1 cellular context compared by ENCODE assay signal in the genomic region with DNA sequence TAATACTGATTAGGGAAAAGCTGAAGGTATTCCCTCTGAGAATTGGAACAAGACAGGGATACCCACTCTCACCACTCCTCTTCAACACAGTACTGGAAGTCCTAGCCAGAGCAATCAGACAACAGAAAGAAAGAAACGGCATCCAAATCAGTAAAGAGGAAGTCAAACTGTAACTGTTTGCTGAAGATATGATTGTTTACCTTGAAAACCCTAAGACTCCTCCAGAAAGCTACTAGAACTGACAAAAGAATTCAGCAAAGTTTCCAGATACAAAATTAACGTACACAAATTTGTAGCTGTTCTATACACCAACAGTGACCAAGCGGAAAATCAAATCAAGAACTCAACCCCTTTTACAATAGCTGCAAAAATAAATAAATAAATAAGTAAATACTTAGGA.
TF ChIP-seq lines count a peak whose summit lies in the region.

No MANE protein-coding gene starts in this region.

TF ChIP-seq in K562, 482 proteins besides CTCF, POLR2A, EP300 and RAD21 (continued from another document and continues in another):
- TF ChIP-seq KDM2B (CRISPR knock-in tag; IDR thresholded peaks at IDR 0.05) (no peak), SUPT5H (IDR thresholded peaks at IDR 0.05) (no peak), PURB (CRISPR knock-in tag; IDR thresholded peaks at IDR 0.05; ENCODE audit: low read depth) (no peak), ELF2 (CRISPR knock-in tag; IDR thresholded peaks at IDR 0.05) (no peak), CHD4 (IDR thresholded peaks at IDR 0.05; ENCODE audit: insufficient read depth, insufficient replicate concordance, low read depth, low read length, poor library complexity, severe bottlenecking) (no peak), BDP1 (IDR thresholded peaks at IDR 0.05; ENCODE audit: insufficient read depth, insufficient read length) (no peak), SMAD2 (IDR thresholded peaks at IDR 0.05; ENCODE audit: low read depth, low read length) (no peak), SETDB1 (IDR thresholded peaks at IDR 0.05; ENCODE audit: low read length) (no peak), EGR1 (conservative IDR thresholded peaks at IDR 0.05) (no peak), NCOA6 (IDR thresholded peaks at IDR 0.05) (no peak), POLR3G (IDR thresholded peaks at IDR 0.05; ENCODE audit: extremely low read depth, insufficient read length, insufficient replicate concordance) (no peak), DNMT1 (IDR thresholded peaks at IDR 0.05) (no peak), MEF2A (IDR thresholded peaks at IDR 0.05; ENCODE audit: control insufficient read depth, low read depth, low read length) (no peak), ZSCAN29 (IDR thresholded peaks at IDR 0.05) (no peak), STAT5B (CRISPR knock-in tag; IDR thresholded peaks at IDR 0.05) (no peak), FUS (optimal IDR thresholded peaks at IDR 0.05; ENCODE audit: low read depth, low read length) (no peak), RNF2 (IDR thresholded peaks at IDR 0.05) (no peak), HSF4 (CRISPR knock-in tag; IDR thresholded peaks at IDR 0.05; ENCODE audit: borderline replicate concordance) (no peak), BHLHE40 (IDR thresholded peaks at IDR 0.05; ENCODE audit: low read length) (no peak), ZNF583 (CRISPR knock-in tag; IDR thresholded peaks at IDR 0.05) (no peak), BRF1 (IDR thresholded peaks at IDR 0.05; ENCODE audit: borderline replicate concordance, extremely low read depth, insufficient read length) (no peak), MBD2 (IDR thresholded peaks at IDR 0.05; ENCODE audit: borderline replicate concordance, low read depth) (no peak), PML (IDR thresholded peaks at IDR 0.05; ENCODE audit: low read length) (no peak), MED1 (CRISPR knock-in tag; IDR thresholded peaks at IDR 0.05; ENCODE audit: borderline replicate concordance) (no peak), SMARCA4 (IDR thresholded peaks at IDR 0.05) (peak; percentile 87), RBM22 (IDR thresholded peaks at IDR 0.05; ENCODE audit: low read depth, low read length, poor library complexity, severe bottlenecking) (no peak), ERF (CRISPR knock-in tag; IDR thresholded peaks at IDR 0.05) (no peak), NFIX (CRISPR knock-in tag; IDR thresholded peaks at IDR 0.05; ENCODE audit: low read depth) (no peak), HEY1 (CRISPR knock-in tag; IDR thresholded peaks at IDR 0.05; ENCODE audit: borderline replicate concordance) (no peak), CTBP1 (IDR thresholded peaks at IDR 0.05; ENCODE audit: borderline replicate concordance) (peak; percentile 31; the same call in 1 of the 2 replicates), ZSCAN32 (CRISPR knock-in tag; IDR thresholded peaks at IDR 0.05) (no peak), NFRKB (IDR thresholded peaks at IDR 0.05; ENCODE audit: low read depth) (no peak), KDM1A (IDR thresholded peaks at IDR 0.05) (peak; percentile 10 to 14; a peak in 1 of 4 replicates), ZNF175 (CRISPR knock-in tag; IDR thresholded peaks at IDR 0.05; ENCODE audit: low read depth) (no peak), NCOA1 (IDR thresholded peaks at IDR 0.05; ENCODE audit: low read depth) (no peak), SMARCA5 (IDR thresholded peaks at IDR 0.05) (no peak), SIN3A (IDR thresholded peaks at IDR 0.05; ENCODE audit: borderline replicate concordance in 2 of 2, control insufficient read depth in 1 of 2, low read depth in 2 of 2, low read length in 2 of 2) (no peak), GTF2F1 (IDR thresholded peaks at IDR 0.05; ENCODE audit: low read depth, low read length) (no peak)
- TF ChIP-seq, protein P1, sequence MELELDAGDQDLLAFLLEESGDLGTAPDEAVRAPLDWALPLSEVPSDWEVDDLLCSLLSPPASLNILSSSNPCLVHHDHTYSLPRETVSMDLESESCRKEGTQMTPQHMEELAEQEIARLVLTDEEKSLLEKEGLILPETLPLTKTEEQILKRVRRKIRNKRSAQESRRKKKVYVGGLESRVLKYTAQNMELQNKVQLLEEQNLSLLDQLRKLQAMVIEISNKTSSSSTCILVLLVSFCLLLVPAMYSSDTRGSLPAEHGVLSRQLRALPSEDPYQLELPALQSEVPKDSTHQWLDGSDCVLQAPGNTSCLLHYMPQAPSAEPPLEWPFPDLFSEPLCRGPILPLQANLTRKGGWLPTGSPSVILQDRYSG (tag; conservative IDR thresholded peaks at IDR 0.05; ENCODE audit: low read depth), result no peak
- TF ChIP-seq, protein P2, sequence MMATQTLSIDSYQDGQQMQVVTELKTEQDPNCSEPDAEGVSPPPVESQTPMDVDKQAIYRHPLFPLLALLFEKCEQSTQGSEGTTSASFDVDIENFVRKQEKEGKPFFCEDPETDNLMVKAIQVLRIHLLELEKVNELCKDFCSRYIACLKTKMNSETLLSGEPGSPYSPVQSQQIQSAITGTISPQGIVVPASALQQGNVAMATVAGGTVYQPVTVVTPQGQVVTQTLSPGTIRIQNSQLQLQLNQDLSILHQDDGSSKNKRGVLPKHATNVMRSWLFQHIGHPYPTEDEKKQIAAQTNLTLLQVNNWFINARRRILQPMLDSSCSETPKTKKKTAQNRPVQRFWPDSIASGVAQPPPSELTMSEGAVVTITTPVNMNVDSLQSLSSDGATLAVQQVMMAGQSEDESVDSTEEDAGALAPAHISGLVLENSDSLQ (IDR thresholded peaks at IDR 0.05), result no peak
- TF ChIP-seq, protein P3, sequence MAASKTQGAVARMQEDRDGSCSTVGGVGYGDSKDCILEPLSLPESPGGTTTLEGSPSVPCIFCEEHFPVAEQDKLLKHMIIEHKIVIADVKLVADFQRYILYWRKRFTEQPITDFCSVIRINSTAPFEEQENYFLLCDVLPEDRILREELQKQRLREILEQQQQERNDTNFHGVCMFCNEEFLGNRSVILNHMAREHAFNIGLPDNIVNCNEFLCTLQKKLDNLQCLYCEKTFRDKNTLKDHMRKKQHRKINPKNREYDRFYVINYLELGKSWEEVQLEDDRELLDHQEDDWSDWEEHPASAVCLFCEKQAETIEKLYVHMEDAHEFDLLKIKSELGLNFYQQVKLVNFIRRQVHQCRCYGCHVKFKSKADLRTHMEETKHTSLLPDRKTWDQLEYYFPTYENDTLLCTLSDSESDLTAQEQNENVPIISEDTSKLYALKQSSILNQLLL (CRISPR knock-in tag; IDR thresholded peaks at IDR 0.05; ENCODE audit: borderline replicate concordance), result no peak
- TF ChIP-seq, protein P4, sequence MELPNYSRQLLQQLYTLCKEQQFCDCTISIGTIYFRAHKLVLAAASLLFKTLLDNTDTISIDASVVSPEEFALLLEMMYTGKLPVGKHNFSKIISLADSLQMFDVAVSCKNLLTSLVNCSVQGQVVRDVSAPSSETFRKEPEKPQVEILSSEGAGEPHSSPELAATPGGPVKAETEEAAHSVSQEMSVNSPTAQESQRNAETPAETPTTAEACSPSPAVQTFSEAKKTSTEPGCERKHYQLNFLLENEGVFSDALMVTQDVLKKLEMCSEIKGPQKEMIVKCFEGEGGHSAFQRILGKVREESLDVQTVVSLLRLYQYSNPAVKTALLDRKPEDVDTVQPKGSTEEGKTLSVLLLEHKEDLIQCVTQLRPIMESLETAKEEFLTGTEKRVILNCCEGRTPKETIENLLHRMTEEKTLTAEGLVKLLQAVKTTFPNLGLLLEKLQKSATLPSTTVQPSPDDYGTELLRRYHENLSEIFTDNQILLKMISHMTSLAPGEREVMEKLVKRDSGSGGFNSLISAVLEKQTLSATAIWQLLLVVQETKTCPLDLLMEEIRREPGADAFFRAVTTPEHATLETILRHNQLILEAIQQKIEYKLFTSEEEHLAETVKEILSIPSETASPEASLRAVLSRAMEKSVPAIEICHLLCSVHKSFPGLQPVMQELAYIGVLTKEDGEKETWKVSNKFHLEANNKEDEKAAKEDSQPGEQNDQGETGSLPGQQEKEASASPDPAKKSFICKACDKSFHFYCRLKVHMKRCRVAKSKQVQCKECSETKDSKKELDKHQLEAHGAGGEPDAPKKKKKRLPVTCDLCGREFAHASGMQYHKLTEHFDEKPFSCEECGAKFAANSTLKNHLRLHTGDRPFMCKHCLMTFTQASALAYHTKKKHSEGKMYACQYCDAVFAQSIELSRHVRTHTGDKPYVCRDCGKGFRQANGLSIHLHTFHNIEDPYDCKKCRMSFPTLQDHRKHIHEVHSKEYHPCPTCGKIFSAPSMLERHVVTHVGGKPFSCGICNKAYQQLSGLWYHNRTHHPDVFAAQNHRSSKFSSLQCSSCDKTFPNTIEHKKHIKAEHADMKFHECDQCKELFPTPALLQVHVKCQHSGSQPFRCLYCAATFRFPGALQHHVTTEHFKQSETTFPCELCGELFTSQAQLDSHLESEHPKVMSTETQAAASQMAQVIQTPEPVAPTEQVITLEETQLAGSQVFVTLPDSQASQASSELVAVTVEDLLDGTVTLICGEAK (IDR thresholded peaks at IDR 0.05), result peak; percentile 44; the same call in 1 of the 2 replicates
- TF ChIP-seq, protein P4 (CRISPR knock-in tag; IDR thresholded peaks at IDR 0.05), result no peak
- TF ChIP-seq, protein P5, sequence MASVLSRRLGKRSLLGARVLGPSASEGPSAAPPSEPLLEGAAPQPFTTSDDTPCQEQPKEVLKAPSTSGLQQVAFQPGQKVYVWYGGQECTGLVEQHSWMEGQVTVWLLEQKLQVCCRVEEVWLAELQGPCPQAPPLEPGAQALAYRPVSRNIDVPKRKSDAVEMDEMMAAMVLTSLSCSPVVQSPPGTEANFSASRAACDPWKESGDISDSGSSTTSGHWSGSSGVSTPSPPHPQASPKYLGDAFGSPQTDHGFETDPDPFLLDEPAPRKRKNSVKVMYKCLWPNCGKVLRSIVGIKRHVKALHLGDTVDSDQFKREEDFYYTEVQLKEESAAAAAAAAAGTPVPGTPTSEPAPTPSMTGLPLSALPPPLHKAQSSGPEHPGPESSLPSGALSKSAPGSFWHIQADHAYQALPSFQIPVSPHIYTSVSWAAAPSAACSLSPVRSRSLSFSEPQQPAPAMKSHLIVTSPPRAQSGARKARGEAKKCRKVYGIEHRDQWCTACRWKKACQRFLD (CRISPR knock-in tag; IDR thresholded peaks at IDR 0.05), result 0 out of 2 replicates have a peak, but pooled peaks have one; percentile 29
- TF ChIP-seq, protein P6, sequence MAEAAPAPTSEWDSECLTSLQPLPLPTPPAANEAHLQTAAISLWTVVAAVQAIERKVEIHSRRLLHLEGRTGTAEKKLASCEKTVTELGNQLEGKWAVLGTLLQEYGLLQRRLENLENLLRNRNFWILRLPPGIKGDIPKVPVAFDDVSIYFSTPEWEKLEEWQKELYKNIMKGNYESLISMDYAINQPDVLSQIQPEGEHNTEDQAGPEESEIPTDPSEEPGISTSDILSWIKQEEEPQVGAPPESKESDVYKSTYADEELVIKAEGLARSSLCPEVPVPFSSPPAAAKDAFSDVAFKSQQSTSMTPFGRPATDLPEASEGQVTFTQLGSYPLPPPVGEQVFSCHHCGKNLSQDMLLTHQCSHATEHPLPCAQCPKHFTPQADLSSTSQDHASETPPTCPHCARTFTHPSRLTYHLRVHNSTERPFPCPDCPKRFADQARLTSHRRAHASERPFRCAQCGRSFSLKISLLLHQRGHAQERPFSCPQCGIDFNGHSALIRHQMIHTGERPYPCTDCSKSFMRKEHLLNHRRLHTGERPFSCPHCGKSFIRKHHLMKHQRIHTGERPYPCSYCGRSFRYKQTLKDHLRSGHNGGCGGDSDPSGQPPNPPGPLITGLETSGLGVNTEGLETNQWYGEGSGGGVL (CRISPR knock-in tag; IDR thresholded peaks at IDR 0.05), result no peak
- TF ChIP-seq, protein P7, sequence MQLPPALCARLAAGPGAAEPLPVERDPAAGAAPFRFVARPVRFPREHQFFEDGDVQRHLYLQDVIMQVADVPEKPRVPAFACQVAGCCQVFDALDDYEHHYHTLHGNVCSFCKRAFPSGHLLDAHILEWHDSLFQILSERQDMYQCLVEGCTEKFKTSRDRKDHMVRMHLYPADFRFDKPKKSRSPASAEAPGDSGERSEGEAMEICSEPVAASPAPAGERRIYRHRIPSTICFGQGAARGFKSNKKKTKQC (CRISPR knock-in tag; IDR thresholded peaks at IDR 0.05), result no peak
- TF ChIP-seq, protein P8, sequence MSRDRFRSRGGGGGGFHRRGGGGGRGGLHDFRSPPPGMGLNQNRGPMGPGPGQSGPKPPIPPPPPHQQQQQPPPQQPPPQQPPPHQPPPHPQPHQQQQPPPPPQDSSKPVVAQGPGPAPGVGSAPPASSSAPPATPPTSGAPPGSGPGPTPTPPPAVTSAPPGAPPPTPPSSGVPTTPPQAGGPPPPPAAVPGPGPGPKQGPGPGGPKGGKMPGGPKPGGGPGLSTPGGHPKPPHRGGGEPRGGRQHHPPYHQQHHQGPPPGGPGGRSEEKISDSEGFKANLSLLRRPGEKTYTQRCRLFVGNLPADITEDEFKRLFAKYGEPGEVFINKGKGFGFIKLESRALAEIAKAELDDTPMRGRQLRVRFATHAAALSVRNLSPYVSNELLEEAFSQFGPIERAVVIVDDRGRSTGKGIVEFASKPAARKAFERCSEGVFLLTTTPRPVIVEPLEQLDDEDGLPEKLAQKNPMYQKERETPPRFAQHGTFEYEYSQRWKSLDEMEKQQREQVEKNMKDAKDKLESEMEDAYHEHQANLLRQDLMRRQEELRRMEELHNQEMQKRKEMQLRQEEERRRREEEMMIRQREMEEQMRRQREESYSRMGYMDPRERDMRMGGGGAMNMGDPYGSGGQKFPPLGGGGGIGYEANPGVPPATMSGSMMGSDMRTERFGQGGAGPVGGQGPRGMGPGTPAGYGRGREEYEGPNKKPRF (IDR thresholded peaks at IDR 0.05; ENCODE audit: low read depth, low read length), result no peak
